12 cellular contexts compared by ENCODE assay signal in genomic region chr13:59176775-59177174, GRCh38.
DNase-seq lines count a peak whose midpoint lies in the region; ATAC-seq and TF ChIP-seq lines count a peak whose summit lies in the region.
"Had no signal": no experiment of that assay in that cellular context is flagged by ENCODE, and none has a peak within 500 bp of the region (broad histone marks: within the 10 kb centered on the region; RNA-seq: fewer than 3 reads in every experiment).

No MANE protein-coding gene starts in this region.

- H3K27me3 ChIP-seq in GM06990 (replicated peaks; ENCODE audit: control insufficient read depth, insufficient read depth, low read length) (no peaks in the 10 kb centered on the region), GM23338 (ENCODE audit: insufficient read depth) (no peaks in the 10 kb centered on the region), kidney epithelial cell (ENCODE audit: control insufficient read depth, insufficient read depth, low read length) (no peaks in the 10 kb centered on the region)
- H3K27me3 ChIP-seq: thyroid gland had no signal

- no peaks in the 10 kb centered on the region for H3K79me2 ChIP-seq in GM23338 (replicated peaks; ENCODE audit: insufficient read depth)

- H3K36me3 ChIP-seq in GM06990 (ENCODE audit: control insufficient read depth, insufficient read depth, low read length) (no peaks in the 10 kb centered on the region), GM23338 (ENCODE audit: insufficient read depth) (no peaks in the 10 kb centered on the region), kidney epithelial cell (ENCODE audit: control insufficient read depth, insufficient read depth, low read length) (no peaks in the 10 kb centered on the region)
- H3K36me3 ChIP-seq: thyroid gland had no signal

- DNase-seq in GM06990 (ENCODE audit: extremely low read depth, insufficient read length) (no peak), GM23338 (ENCODE audit: low spot score) (peak; percentile 50), OCI-M1 (lab: John Stamatoyannopoulos, UW) (peak; percentile 39), kidney epithelial cell (ENCODE audit: low read depth) (no peak), cardiac septum (ENCODE audit: low spot score) (no peak), left cardiac atrium (no peak)
- DNase-seq: activated CD8-positive, alpha-beta T cell treated with anti-CD3 and anti-CD28 coated beads, Interleukin-2, amount 10 ng/mL, durations not matched to agents 7 days and 5 days; NCI-H446; T-helper 1 cell; thyroid gland had no signal

- ATAC-seq in GM23338 = peak; percentile 32; the same call in 2 of the 3 replicates
- ATAC-seq in left cardiac atrium = no peak
- no peak for ATAC-seq in GM19035 (IDR thresholded peaks at IDR 0.05; ENCODE audit: unreplicated experiment)
- ATAC-seq: activated CD8-positive, alpha-beta T cell treated with anti-CD3 and anti-CD28 coated beads, Interleukin-2, amount 10 ng/mL, durations not matched to agents 7 days and 5 days had no signal

- peaks cover 2% of the 10 kb centered on the region for H3K27me3 Mint-ChIP-seq in GM23338 (ENCODE audit: insufficient read depth, low read depth, poor library complexity)
- H3K27me3 Mint-ChIP-seq: activated naive CD4-positive, alpha-beta T cell treated with anti-CD3 and anti-CD28 coated beads, Interleukin-2, amount 50 U/mL, for 24 hours had no signal

- intact Hi-C loops in cardiac septum (cut with DNase I) = no loop called here
- intact Hi-C loops in left cardiac atrium (cut with DNase I) = no loop called here

- H2AFZ ChIP-seq in GM23338 = no peak overlapping the region

- H3K4me3 Mint-ChIP-seq in GM23338 = no peak overlapping the region
- H3K4me3 Mint-ChIP-seq: activated CD8-positive, alpha-beta T cell treated with anti-CD3 and anti-CD28 coated beads, Interleukin-2, amount 10 ng/mL, durations not matched to agents 7 days and 5 days; activated naive CD4-positive, alpha-beta T cell treated with anti-CD3 and anti-CD28 coated beads, Interleukin-2, amount 50 U/mL, for 24 hours had no signal

- H3K4me3 ChIP-seq in GM06990 (replicated peaks; ENCODE audit: low read depth, low read length) (no peak overlapping the region), GM23338 (no peak overlapping the region), kidney epithelial cell (ENCODE audit: low read depth, low read length) (no peak overlapping the region)
- H3K4me3 ChIP-seq: thyroid gland had no signal

- peak; percentile 41 for TF ChIP-seq CTCF in GM06990 (IDR thresholded peaks at IDR 0.05; ENCODE audit: insufficient read depth, low read length, poor library complexity, severe bottlenecking)
- peak; percentile 55 to 56 for TF ChIP-seq CTCF in GM23338 (conservative IDR thresholded peaks at IDR 0.05; ENCODE audit: low read depth in 2 of 2)
- peak; percentile 22 for TF ChIP-seq CTCF in kidney epithelial cell (IDR thresholded peaks at IDR 0.05; ENCODE audit: insufficient read depth, low read length, poor library complexity, severe bottlenecking)

- no peaks in the 10 kb centered on the region for H3F3A ChIP-seq in GM23338 (replicated peaks; ENCODE audit: low read depth)

- H3K9me2 ChIP-seq in GM23338 (ENCODE audit: insufficient read depth) = 0 out of 2 replicates have a peak, but pooled peaks cover 11% of the 10 kb centered on the region

- no peaks in the 10 kb centered on the region for H4K20me1 ChIP-seq in GM23338 (replicated peaks; ENCODE audit: insufficient read depth)

- H3K9me3 Mint-ChIP-seq in GM23338 = peaks cover 8% of the 10 kb centered on the region; the same call in 1 of the 3 replicates

- no peaks in the 10 kb centered on the region for H3K4me1 ChIP-seq in GM23338 (ENCODE audit: insufficient read depth)
- H3K4me1 ChIP-seq: thyroid gland had no signal

- peaks cover 3% of the 10 kb centered on the region; the same call in 2 of the 3 replicates for H3K36me3 Mint-ChIP-seq in GM23338 (ENCODE audit: low read depth)
- H3K36me3 Mint-ChIP-seq: activated naive CD4-positive, alpha-beta T cell treated with anti-CD3 and anti-CD28 coated beads, Interleukin-2, amount 50 U/mL, for 24 hours had no signal

- H3K4me2 ChIP-seq in GM23338 = no peak overlapping the region

- no peak overlapping the region for H3K27ac ChIP-seq in GM23338 (ENCODE audit: low read depth)
- H3K27ac ChIP-seq: thyroid gland had no signal

- H3K4me1 Mint-ChIP-seq in GM23338 = no peaks in the 10 kb centered on the region; the same call in 1 of the 3 replicates
- H3K4me1 Mint-ChIP-seq: activated naive CD4-positive, alpha-beta T cell treated with anti-CD3 and anti-CD28 coated beads, Interleukin-2, amount 50 U/mL, for 24 hours had no signal

- no peak overlapping the region for H3K27ac Mint-ChIP-seq in GM23338
- H3K27ac Mint-ChIP-seq: activated CD8-positive, alpha-beta T cell treated with anti-CD3 and anti-CD28 coated beads, Interleukin-2, amount 10 ng/mL, durations not matched to agents 7 days and 5 days; activated naive CD4-positive, alpha-beta T cell treated with anti-CD3 and anti-CD28 coated beads, Interleukin-2, amount 50 U/mL, for 24 hours had no signal

TF ChIP-seq in GM23338, 12 proteins besides CTCF, POLR2A, EP300 and RAD21 (continues in another document):
- no peak for TF ChIP-seq ZNF331 (CRISPR knock-in tag; IDR thresholded peaks at IDR 0.05; ENCODE audit: low read depth)
- no peak for TF ChIP-seq ZNF114 (CRISPR knock-in tag; IDR thresholded peaks at IDR 0.05)
- no peak for TF ChIP-seq REST (IDR thresholded peaks at IDR 0.05; ENCODE audit: unreplicated experiment)

Comparison
In these comparisons a context has a peak if more than half of its experiments do, and no peak if none do; other contexts are left out.
1. DNase-seq: peak in GM23338 (single experiment) and OCI-M1 (single experiment); none in GM06990 (single experiment), kidney epithelial cell (single experiment), cardiac septum (single experiment) and left cardiac atrium (single experiment).
2. Peak in every context shown above with its lines, with median percentiles within 50 percentile points of each other: CTCF ChIP-seq.